8 cellular contexts compared by ENCODE assay signal in genomic region chr2:213232649-213233437, GRCh38. TPM values are rescaled to one million over a fixed set of nuclear protein-coding genes. Genes with fewer than 3 reads are reported as not detected.
DNase-seq lines count a peak whose midpoint lies in the region; ATAC-seq, FAIRE-seq and TF ChIP-seq lines count a peak whose summit lies in the region.

No MANE protein-coding gene starts in this region.

- DNase-seq in NCI-H2227 (lab: John Stamatoyannopoulos, UW; ENCODE audit: unreplicated experiment) (peak; percentile 51), astrocyte (ENCODE audit: low read depth) (peak; percentile 26), NCI-H1105 treated with DMSO at 0.1 percent for 48 hours (lab: John Stamatoyannopoulos, UW) (no peak), G401 (ENCODE audit: low spot score) (no peak), NCI-H345 treated with DMSO at 0.1 percent for 48 hours (lab: John Stamatoyannopoulos, UW; ENCODE audit: unreplicated experiment) (no peak)
- DNase-seq in stimulated activated CD8-positive, alpha-beta memory T cell treated with anti-CD3 and anti-CD28 coated beads, Interleukin-12 subunit alpha, Interleukin-12 subunit beta, amount 100 ng/mL, for 4 hours (ENCODE audit: low read depth): peak; percentile 20

- no peaks in the 10 kb centered on the region for H3K9me3 Mint-ChIP-seq in astrocyte (ENCODE audit: unreplicated experiment)

- H3K4me1 Mint-ChIP-seq in astrocyte (ENCODE audit: low read depth, unreplicated experiment): peaks cover 25% of the 10 kb centered on the region

- peak overlapping the region; percentile 57 for H2AFZ ChIP-seq in astrocyte (ENCODE audit: low read depth, low read length)

- no peaks in the 10 kb centered on the region for H3K36me3 Mint-ChIP-seq in astrocyte (ENCODE audit: low read depth, unreplicated experiment)

- no peaks in the 10 kb centered on the region for H3K27me3 ChIP-seq in astrocyte (ENCODE audit: insufficient read depth, low read length)

- H3K4me1 ChIP-seq in astrocyte (ENCODE audit: insufficient read depth, low read length): peaks cover 9% of the 10 kb centered on the region

- no peak for FAIRE-seq in astrocyte (lab: Jason Lieb, UNC)

- peak overlapping the region; percentile 47 for H3K4me2 ChIP-seq in astrocyte (ENCODE audit: low read length)

- no peaks in the 10 kb centered on the region for H3K27me3 Mint-ChIP-seq in astrocyte (ENCODE audit: low read depth, unreplicated experiment)

- H4K20me1 ChIP-seq in astrocyte (ENCODE audit: insufficient read depth, low read length): no peaks in the 10 kb centered on the region

- ATAC-seq in GM18861 (IDR thresholded peaks at IDR 0.05; ENCODE audit: unreplicated experiment): peak; percentile 85
- ATAC-seq in HG02642 (IDR thresholded peaks at IDR 0.05; ENCODE audit: poor library complexity, unreplicated experiment): peak; percentile 93

- in situ Hi-C loops in G401 (cut with HindIII; ENCODE audit: low sequenced_read_pairs): no loop called here

- H3K27ac ChIP-seq in astrocyte (ENCODE audit: low read depth, low read length): no peak overlapping the region

- no peaks in the 10 kb centered on the region for H3K36me3 ChIP-seq in astrocyte (ENCODE audit: insufficient read depth, low read length)

- H3K4me3 Mint-ChIP-seq in astrocyte (ENCODE audit: unreplicated experiment): peak overlapping the region; percentile 7

- no peak overlapping the region for H3K4me3 ChIP-seq in astrocyte (ENCODE audit: insufficient read depth, low read depth, low read length)

- no peak for TF ChIP-seq CTCF in astrocyte (IDR thresholded peaks at IDR 0.05; ENCODE audit: insufficient read depth, low read depth, low read length)

- no peak overlapping the region for H3K9ac ChIP-seq in astrocyte (ENCODE audit: low read length)

- H3K27ac Mint-ChIP-seq in astrocyte (ENCODE audit: unreplicated experiment): peak overlapping the region; percentile 34

- H3K9me3 ChIP-seq in astrocyte (ENCODE audit: insufficient read depth, low read depth, low read length): no peaks in the 10 kb centered on the region

- H3K79me2 ChIP-seq in astrocyte (ENCODE audit: insufficient read depth, low read length): no peaks in the 10 kb centered on the region

RNA-seq across cellular contexts. Expression of gene SPAG16, which starts 51.4 kb away (rescaled TPM):
- 14.6 and 16.7 TPM in 2 replicates for total RNA-seq in astrocyte
- total RNA-seq in G401 (2014; rRNA removed; shearing (Covaris generic)): 39.0 and 42.8 TPM in 2 replicates

Comparison
In these comparisons a context has a peak if more than half of its experiments do, and no peak if none do; other contexts are left out.
1. DNase-seq: peak in NCI-H2227 (single experiment), astrocyte (single experiment) and stimulated activated CD8-positive, alpha-beta memory T cell treated with anti-CD3 and anti-CD28 coated beads, Interleukin-12 subunit alpha, Interleukin-12 subunit beta, amount 100 ng/mL, for 4 hours (single experiment); none in NCI-H1105 treated with DMSO at 0.1 percent for 48 hours (single experiment), G401 (single experiment) and NCI-H345 treated with DMSO at 0.1 percent for 48 hours (single experiment).